21 cellular contexts compared by ENCODE assay signal in the genomic region with DNA sequence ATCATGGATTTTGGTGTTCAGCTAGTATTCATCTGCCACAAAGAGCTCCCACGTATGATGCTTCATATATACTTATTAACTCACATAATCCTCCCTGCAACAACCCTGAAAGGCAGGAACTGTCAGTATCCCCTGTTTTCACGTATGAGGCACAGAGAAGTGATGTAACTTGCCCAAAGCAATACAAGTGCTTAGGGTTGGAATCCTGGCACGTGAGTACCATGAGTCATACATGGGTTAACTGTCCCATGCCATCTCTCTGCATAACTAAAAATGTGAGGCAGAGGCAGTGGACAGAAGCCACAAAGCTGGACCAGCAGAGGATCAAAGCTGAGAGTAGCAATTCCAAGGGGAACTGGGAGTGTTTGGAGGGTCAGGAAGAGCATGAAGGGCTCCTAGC. TPM values are rescaled to one million over a fixed set of nuclear protein-coding genes. Genes with fewer than 3 reads are reported as not detected.
DNase-seq lines count a peak whose midpoint lies in the region; ATAC-seq and TF ChIP-seq lines count a peak whose summit lies in the region.
"Had no signal": no experiment of that assay in that cellular context is flagged by ENCODE, and none has a peak within 500 bp of the region (broad histone marks: within the 10 kb centered on the region; RNA-seq: fewer than 3 reads in every experiment).

No MANE protein-coding gene starts in this region.

- no peaks in the 10 kb centered on the region for H3K9me3 ChIP-seq in colonic mucosa
- H3K9me3 ChIP-seq: esophagus squamous epithelium, uterus had no signal

- H3K27ac ChIP-seq in colonic mucosa: no peak overlapping the region
- H3K27ac ChIP-seq: parathyroid adenoma, uterus had no signal

- intact Hi-C loops in colonic mucosa (cut with DNase I): no loop called here

- H3K9ac ChIP-seq in colonic mucosa (ENCODE audit: low read depth in 2 of 2, low read length in 2 of 2): no peak overlapping the region
- H3K9ac ChIP-seq: parathyroid adenoma had no signal

- H3K27me3 ChIP-seq in colonic mucosa: peaks cover 6% of the 10 kb centered on the region
- H3K27me3 ChIP-seq: uterus had no signal

- no peaks in the 10 kb centered on the region for H3K4me1 ChIP-seq in colonic mucosa
- H3K4me1 ChIP-seq: parathyroid adenoma, uterus had no signal

- TF ChIP-seq CTCF in AG10803 (conservative IDR thresholded peaks at IDR 0.05; ENCODE audit: low read length) (no peak), colonic mucosa (IDR thresholded peaks at IDR 0.05) (no peak)

- H3K4me3 ChIP-seq in AG10803 (ENCODE audit: low read length) (no peak overlapping the region), colonic mucosa (no peak overlapping the region)
- H3K4me3 ChIP-seq: esophagus squamous epithelium, uterus had no signal

- peak; percentile 72 for DNase-seq in AG10803 (ENCODE audit: low read depth)
- DNase-seq in HT1080 (ENCODE audit: low read depth): peak; percentile 67
- peak; percentile 37 for DNase-seq in amniotic epithelial cell (ENCODE audit: low read depth)
- peak; percentile 45 for DNase-seq in foreskin melanocyte
- no peak for DNase-seq in activated CD4-positive, alpha-beta T cell treated with anti-CD3 and anti-CD28 coated beads, Interleukin-2, amount 50 U/mL, for 48 hours
- no peak for DNase-seq in colonic mucosa
- DNase-seq: activated CD8-positive, alpha-beta memory T cell treated with anti-CD3 and anti-CD28 coated beads, Interleukin-2, amount 10 ng/mL, durations not matched to agents 7 days and 5 days; activated naive CD4-positive, alpha-beta T cell treated with Interleukin-2 at 50 U/mL for 16 hours; cerebellar nuclear complex; DND-41; esophagus squamous epithelium; immature natural killer cell; midbrain; NCI-H1105 treated with DMSO at 0.1 percent for 48 hours; NCI-H510A treated with DMSO at 0.1 percent for 48 hours; stimulated activated CD4-positive, alpha-beta T cell treated with anti-CD3 and anti-CD28 coated beads, Interleukin-2, amount 100 ng/mL, for 24 hours; uterus had no signal

- no peaks in the 10 kb centered on the region for H3K36me3 ChIP-seq in colonic mucosa
- H3K36me3 ChIP-seq: esophagus squamous epithelium, uterus had no signal

- ATAC-seq in GM19035 (IDR thresholded peaks at IDR 0.05; ENCODE audit: unreplicated experiment) (no peak), HG02759 (IDR thresholded peaks at IDR 0.05; ENCODE audit: unreplicated experiment) (no peak)
- ATAC-seq: activated CD8-positive, alpha-beta memory T cell treated with anti-CD3 and anti-CD28 coated beads, Interleukin-2, amount 10 ng/mL, durations not matched to agents 7 days and 5 days had no signal

RNA-seq across cellular contexts. Expression of a gene that starts 35.7 kb away (rescaled TPM):
- not detected in 2 replicates for total RNA-seq in HT1080 (2014; rRNA removed; shearing (Covaris generic))
- not detected in 2 replicates for polyA plus RNA-seq in HT1080 (2015; cell fraction: cytosol; rRNA removed)
- polyA plus RNA-seq in HT1080 (2015; cell fraction: nucleus; rRNA removed): not detected in 2 replicates
- total RNA-seq in colonic mucosa: under 1 TPM; 0.10 to 0.27 TPM
- polyA plus RNA-seq: BJ, immature natural killer cell had no signal

Comparison
In these comparisons a context has a peak if more than half of its experiments do, and no peak if none do; other contexts are left out.
1. DNase-seq: peak in AG10803 (single experiment), HT1080 (single experiment), amniotic epithelial cell (single experiment) and foreskin melanocyte (single experiment); none in activated CD4-positive, alpha-beta T cell treated with anti-CD3 and anti-CD28 coated beads, Interleukin-2, amount 50 U/mL, for 48 hours (0 of 2) and colonic mucosa (single experiment).